In genomic region chr3:129182390-129183180, GRCh38 we compare ENCODE assay signal across 8 cellular contexts. TPM values are rescaled to one million over a fixed set of nuclear protein-coding genes. Genes with fewer than 3 reads are reported as not detected.
DNase-seq lines count a peak whose midpoint lies in the region; ATAC-seq lines count a peak whose summit lies in the region.

No MANE protein-coding gene starts in this region.

- peak; percentile 47 for DNase-seq in stimulated activated CD4-positive, alpha-beta T cell treated with anti-CD3 and anti-CD28 coated beads, Interleukin-4, amount 100 ng/mL, for 24 hours
- DNase-seq in stimulated activated CD4-positive, alpha-beta T cell treated with anti-CD3 and anti-CD28 coated beads, Interleukin-2, amount 100 ng/mL, for 48 hours = no peak
- DNase-seq in epithelial cell of prostate (ENCODE audit: low read depth, low spot score) (no peak), GOT3 (lab: John Stamatoyannopoulos, UW) (no peak), NCI-H187 (lab: John Stamatoyannopoulos, UW) (no peak)
- no peak for DNase-seq in natural killer cell treated with Interleukin-12 subunit alpha and Interleukin-12 subunit beta and Interleukin-15 and Interleukin-18, amount 100 ng/mL, for 72 hours (ENCODE audit: low spot score)

- peak overlapping the region; percentile 94 for H3K27ac Mint-ChIP-seq in T-helper 1 cell treated with Interleukin-12 subunit alpha and Interleukin-12 subunit beta and Interleukin-4 antibody, amounts not matched to agents 30 μg/mL and 1 μg/mL, for 36 hours
- peak overlapping the region; percentile 87 to 97 for H3K27ac Mint-ChIP-seq in natural killer cell treated with Interleukin-12 subunit alpha and Interleukin-12 subunit beta and Interleukin-15 and Interleukin-18, amount 100 ng/mL, for 72 hours

- H3K36me3 Mint-ChIP-seq in T-helper 1 cell treated with Interleukin-12 subunit alpha and Interleukin-12 subunit beta and Interleukin-4 antibody, amounts not matched to agents 30 μg/mL and 1 μg/mL, for 36 hours (ENCODE audit: low read depth) = peaks cover 36% of the 10 kb centered on the region
- peaks cover 26% of the 10 kb centered on the region for H3K36me3 Mint-ChIP-seq in natural killer cell treated with Interleukin-12 subunit alpha and Interleukin-12 subunit beta and Interleukin-15 and Interleukin-18, amount 100 ng/mL, for 72 hours

- ATAC-seq in natural killer cell treated with Interleukin-12 subunit alpha and Interleukin-12 subunit beta and Interleukin-15 and Interleukin-18, amount 100 ng/mL, for 72 hours = no peak
- no peak for ATAC-seq in HG03457 (IDR thresholded peaks at IDR 0.05; ENCODE audit: unreplicated experiment)

- peak overlapping the region; percentile 85 for H3K27ac ChIP-seq in epithelial cell of prostate

- no peaks in the 10 kb centered on the region for H3K9me3 Mint-ChIP-seq in T-helper 1 cell treated with Interleukin-12 subunit alpha and Interleukin-12 subunit beta and Interleukin-4 antibody, amounts not matched to agents 30 μg/mL and 1 μg/mL, for 36 hours
- H3K9me3 Mint-ChIP-seq in natural killer cell treated with Interleukin-12 subunit alpha and Interleukin-12 subunit beta and Interleukin-15 and Interleukin-18, amount 100 ng/mL, for 72 hours = no peaks in the 10 kb centered on the region

- peak overlapping the region; percentile 93 for H3K4me3 Mint-ChIP-seq in T-helper 1 cell treated with Interleukin-12 subunit alpha and Interleukin-12 subunit beta and Interleukin-4 antibody, amounts not matched to agents 30 μg/mL and 1 μg/mL, for 36 hours
- H3K4me3 Mint-ChIP-seq in natural killer cell treated with Interleukin-12 subunit alpha and Interleukin-12 subunit beta and Interleukin-15 and Interleukin-18, amount 100 ng/mL, for 72 hours = peak overlapping the region; percentile 90

- H3K27me3 Mint-ChIP-seq in T-helper 1 cell treated with Interleukin-12 subunit alpha and Interleukin-12 subunit beta and Interleukin-4 antibody, amounts not matched to agents 30 μg/mL and 1 μg/mL, for 36 hours (ENCODE audit: low read depth) = no peaks in the 10 kb centered on the region
- H3K27me3 Mint-ChIP-seq in natural killer cell treated with Interleukin-12 subunit alpha and Interleukin-12 subunit beta and Interleukin-15 and Interleukin-18, amount 100 ng/mL, for 72 hours = no peaks in the 10 kb centered on the region

- H3K4me1 Mint-ChIP-seq in T-helper 1 cell treated with Interleukin-12 subunit alpha and Interleukin-12 subunit beta and Interleukin-4 antibody, amounts not matched to agents 30 μg/mL and 1 μg/mL, for 36 hours (ENCODE audit: low read depth) = peaks cover 31% of the 10 kb centered on the region
- H3K4me1 Mint-ChIP-seq in natural killer cell treated with Interleukin-12 subunit alpha and Interleukin-12 subunit beta and Interleukin-15 and Interleukin-18, amount 100 ng/mL, for 72 hours (ENCODE audit: low read depth in 2 of 2) = peaks cover 29 to 33% of the 10 kb centered on the region in 2 donors

RNA-seq across cellular contexts. Expression of gene CNBP, which starts 1.1 kb away (rescaled TPM):
- total RNA-seq in natural killer cell treated with Interleukin-12 subunit alpha and Interleukin-12 subunit beta and Interleukin-15 and Interleukin-18, amount 100 ng/mL, for 72 hours = 100 to 1,000 TPM; 230 to 268 TPM

RNA-seq across cellular contexts. Expression of gene ISY1, which starts 21.7 kb away (rescaled TPM):
- total RNA-seq in natural killer cell treated with Interleukin-12 subunit alpha and Interleukin-12 subunit beta and Interleukin-15 and Interleukin-18, amount 100 ng/mL, for 72 hours = 10 to 100 TPM; 54.7 to 59.7 TPM
